9 cellular contexts compared by ENCODE assay signal in the genomic region with DNA sequence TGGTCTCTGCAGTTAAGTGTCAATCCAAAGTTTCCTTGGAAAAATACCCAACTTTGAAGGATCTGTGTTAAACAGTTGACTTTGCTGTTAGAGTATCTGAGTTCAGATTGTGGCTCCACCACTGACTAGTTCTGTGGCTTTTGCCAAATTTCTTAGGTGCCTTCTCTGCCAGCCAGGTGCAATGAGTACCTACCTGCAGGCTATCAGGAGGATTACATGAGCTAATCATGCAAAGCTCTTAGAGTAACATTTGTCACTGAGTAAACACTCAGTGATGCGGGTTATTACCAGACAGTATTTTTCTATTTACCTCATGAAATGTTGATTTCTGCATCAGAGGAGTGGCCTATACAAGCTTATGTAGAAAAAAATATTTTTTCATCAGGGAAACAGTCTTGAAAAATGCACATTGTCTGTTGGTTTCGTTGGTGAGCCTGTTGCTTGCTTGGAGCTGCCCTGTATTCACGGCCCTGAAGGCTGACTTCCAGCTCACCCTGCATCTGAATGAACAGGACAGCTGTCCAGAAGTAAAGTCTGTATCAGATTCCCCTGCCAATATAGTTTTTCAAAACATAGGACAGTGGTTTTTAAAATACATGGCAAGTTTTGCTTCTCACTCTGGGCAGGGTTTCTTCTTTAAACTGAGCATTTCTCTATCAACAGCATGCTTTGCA.
DNase-seq lines count a peak whose midpoint lies in the region; ATAC-seq and TF ChIP-seq lines count a peak whose summit lies in the region.
"Had no signal": no experiment of that assay in that cellular context is flagged by ENCODE, and none has a peak within 500 bp of the region (broad histone marks: within the 10 kb centered on the region; RNA-seq: fewer than 3 reads in every experiment).

No MANE protein-coding gene starts in this region.

- intact Hi-C loops in Right ventricle myocardium superior (cut with DNase I): no loop called here
- intact Hi-C loops in cardiac septum (cut with DNase I): no loop called here
- intact Hi-C loops in left ventricle myocardium inferior (cut with micrococcal nuclease): no loop called here
- intact Hi-C loops in right lobe of liver (cut with DNase I): no loop called here

- H3K27me3 ChIP-seq in SJCRH30 (no peaks in the 10 kb centered on the region), left ventricle myocardium inferior (ENCODE audit: low read depth) (no peaks in the 10 kb centered on the region), right lobe of liver (no peaks in the 10 kb centered on the region)

- CTCF ChIA-PET in activated naive CD4-positive, alpha-beta T cell treated with anti-CD3 and anti-CD28 coated beads, Interleukin-2, amount 10 ng/mL, durations not matched to agents 7 days and 5 days (lab: Charles Lee): no interaction called here

- H3K36me3 ChIP-seq in SJCRH30 (no peaks in the 10 kb centered on the region), left ventricle myocardium inferior (no peaks in the 10 kb centered on the region), right lobe of liver (no peaks in the 10 kb centered on the region)

- H3K9me3 Mint-ChIP-seq in activated naive CD4-positive, alpha-beta T cell treated with anti-CD3 and anti-CD28 coated beads, Interleukin-2, amount 10 ng/mL, durations not matched to agents 7 days and 5 days: peaks cover 5% of the 10 kb centered on the region
- H3K9me3 Mint-ChIP-seq in activated naive CD8-positive, alpha-beta T cell treated with anti-CD3 and anti-CD28 coated beads, Interleukin-2, amount 50 U/mL, for 24 hours: peaks cover 22% of the 10 kb centered on the region

- H3K9me3 ChIP-seq in SJCRH30 (replicated peaks) (peaks cover 8% of the 10 kb centered on the region), left ventricle myocardium inferior (replicated peaks) (peaks cover 10% of the 10 kb centered on the region), right lobe of liver (no peaks in the 10 kb centered on the region)

- ATAC-seq in Right ventricle myocardium superior (ENCODE audit: poor library complexity) (peak; percentile 42), right lobe of liver (no peak)
- no peak for ATAC-seq in activated naive CD8-positive, alpha-beta T cell treated with anti-CD3 and anti-CD28 coated beads, Interleukin-2, amount 50 U/mL, for 24 hours

- 88% methylated on average over 3 of the region's 3 CpGs for WGBS in right lobe of liver (ENCODE audit: insufficient coverage, low coverage, low lambda C conversion rate, missing lambda C conversion rate)

- TF ChIP-seq POLR2A in right lobe of liver (IDR thresholded peaks at IDR 0.05): no peak

- H3K4me3 ChIP-seq in SJCRH30 (peak overlapping the region; percentile 7), left ventricle myocardium inferior (no peak overlapping the region), right lobe of liver (no peak overlapping the region)

- H3K27ac Mint-ChIP-seq in activated naive CD4-positive, alpha-beta T cell treated with anti-CD3 and anti-CD28 coated beads, Interleukin-2, amount 10 ng/mL, durations not matched to agents 7 days and 5 days: no peak overlapping the region
- H3K27ac Mint-ChIP-seq in activated naive CD8-positive, alpha-beta T cell treated with anti-CD3 and anti-CD28 coated beads, Interleukin-2, amount 50 U/mL, for 24 hours: no peak overlapping the region

- TF ChIP-seq CTCF in left ventricle myocardium inferior (IDR thresholded peaks at IDR 0.05; ENCODE audit: borderline replicate concordance): no peak
- no peak for TF ChIP-seq CTCF in right lobe of liver (IDR thresholded peaks at IDR 0.05)

- no peak overlapping the region for H3K4me3 Mint-ChIP-seq in activated naive CD4-positive, alpha-beta T cell treated with anti-CD3 and anti-CD28 coated beads, Interleukin-2, amount 10 ng/mL, durations not matched to agents 7 days and 5 days
- H3K4me3 Mint-ChIP-seq in activated naive CD8-positive, alpha-beta T cell treated with anti-CD3 and anti-CD28 coated beads, Interleukin-2, amount 50 U/mL, for 24 hours: no peak overlapping the region

- DNase-seq in Right ventricle myocardium superior: no peak
- no peak for DNase-seq in cardiac septum (ENCODE audit: low spot score)
- peak; percentile 80 to 90 for DNase-seq in SJCRH30
- no peak for DNase-seq in left ventricle myocardium inferior
- DNase-seq in HuH-7 (ENCODE audit: low spot score): no peak
- DNase-seq in activated naive CD4-positive, alpha-beta T cell treated with anti-CD3 and anti-CD28 coated beads, Interleukin-2, amount 10 ng/mL, durations not matched to agents 7 days and 5 days: no peak
- DNase-seq in activated naive CD8-positive, alpha-beta T cell treated with anti-CD3 and anti-CD28 coated beads, Interleukin-2, amount 50 U/mL, for 24 hours: no peak
- no peak for DNase-seq in right lobe of liver
- DNase-seq: mesendoderm had no signal

- peaks cover 4% of the 10 kb centered on the region for H3K27me3 Mint-ChIP-seq in activated naive CD4-positive, alpha-beta T cell treated with anti-CD3 and anti-CD28 coated beads, Interleukin-2, amount 10 ng/mL, durations not matched to agents 7 days and 5 days
- H3K27me3 Mint-ChIP-seq in activated naive CD8-positive, alpha-beta T cell treated with anti-CD3 and anti-CD28 coated beads, Interleukin-2, amount 50 U/mL, for 24 hours: peaks cover 5% of the 10 kb centered on the region

- H3K27ac ChIP-seq in SJCRH30 (peak overlapping the region; percentile 92), left ventricle myocardium inferior (replicated peaks) (peak overlapping the region; percentile 64), right lobe of liver (no peak overlapping the region)

- H3K36me3 Mint-ChIP-seq in activated naive CD4-positive, alpha-beta T cell treated with anti-CD3 and anti-CD28 coated beads, Interleukin-2, amount 10 ng/mL, durations not matched to agents 7 days and 5 days: no peaks in the 10 kb centered on the region
- peaks cover 1% of the 10 kb centered on the region for H3K36me3 Mint-ChIP-seq in activated naive CD8-positive, alpha-beta T cell treated with anti-CD3 and anti-CD28 coated beads, Interleukin-2, amount 50 U/mL, for 24 hours (ENCODE audit: low read depth)

- peaks cover 50% of the 10 kb centered on the region for H3K4me1 ChIP-seq in SJCRH30
- peaks cover 7% of the 10 kb centered on the region for H3K4me1 ChIP-seq in left ventricle myocardium inferior
- H3K4me1 ChIP-seq in right lobe of liver: no peaks in the 10 kb centered on the region

- no peaks in the 10 kb centered on the region for H3K4me1 Mint-ChIP-seq in activated naive CD4-positive, alpha-beta T cell treated with anti-CD3 and anti-CD28 coated beads, Interleukin-2, amount 10 ng/mL, durations not matched to agents 7 days and 5 days
- H3K4me1 Mint-ChIP-seq in activated naive CD8-positive, alpha-beta T cell treated with anti-CD3 and anti-CD28 coated beads, Interleukin-2, amount 50 U/mL, for 24 hours: no peaks in the 10 kb centered on the region

Comparison
In these comparisons a context has a peak if more than half of its experiments do, and no peak if none do; other contexts are left out.
1. DNase-seq: peak in SJCRH30 (2 of 2); none in Right ventricle myocardium superior (single experiment), cardiac septum (single experiment), left ventricle myocardium inferior (single experiment), HuH-7 (single experiment), activated naive CD4-positive, alpha-beta T cell treated with anti-CD3 and anti-CD28 coated beads, Interleukin-2, amount 10 ng/mL, durations not matched to agents 7 days and 5 days (single experiment), activated naive CD8-positive, alpha-beta T cell treated with anti-CD3 and anti-CD28 coated beads, Interleukin-2, amount 50 U/mL, for 24 hours (single experiment) and right lobe of liver (0 of 3).
2. H3K27ac ChIP-seq: peak in SJCRH30 (single experiment) and left ventricle myocardium inferior (single experiment); none in right lobe of liver (0 of 3).